8 cellular contexts compared by ENCODE assay signal in genomic region chr16:56519459-56520250, GRCh38. TPM values are rescaled to one million over a fixed set of nuclear protein-coding genes. Genes with fewer than 3 reads are reported as not detected.
DNase-seq lines count a peak whose midpoint lies in the region; ATAC-seq and TF ChIP-seq lines count a peak whose summit lies in the region.

Gene BBS2, minus strand, starts transcription at chr16:56520024. Its CDS starts 162 bp downstream, at chr16:56519862.

- in situ Hi-C loops in Panc1 (cut with HindIII; ENCODE audit: low pct_unique_long_range_greater_than_20kb, low sequenced_read_pairs): no loop called here

- BruUV-seq in Panc1 (replicated peaks; lab: Mats Ljungman, UMichigan): no TSS peak

- DNase-seq in DMS53 treated with DMSO at 0.1 percent for 48 hours (lab: John Stamatoyannopoulos, UW; ENCODE audit: unreplicated experiment): peak; percentile 84
- peak; percentile 77 for DNase-seq in Jurkat, Clone E6-1 (ENCODE audit: low read depth, low spot score)
- peak; percentile 20 for DNase-seq in Panc1 (ENCODE audit: low read depth, low spot score)
- DNase-seq in activated T-cell treated with anti-CD3 and anti-CD28 coated beads, Interleukin-2, amount 50 U/mL, for 48 hours: peak; percentile 95 to 96
- peak; percentile 80 to 83 for DNase-seq in stimulated activated CD8-positive, alpha-beta memory T cell treated with anti-CD3 and anti-CD28 coated beads, Interleukin-7, amount 100 ng/mL, for 1 hour (ENCODE audit: low read depth in 2 of 2)

- CTCF ChIA-PET in Panc1 (lab: Charles Lee): interaction anchor here (0.7 kb wide), 1 partner anchor 62 kb away, joined by 6 read pairs; no protein-coding TSS in a partner anchor

- POLR2A ChIA-PET in Panc1 (lab: Charles Lee): no interaction called here

- H3K4me3 ChIP-seq in Jurkat, Clone E6-1 (ENCODE audit: low read length): peak within 1 kb of the TSS; percentile 74
- peak within 1 kb of the TSS; percentile 76 to 78 for H3K4me3 ChIP-seq in Panc1 (ENCODE audit: low read depth in 2 of 2, low read length in 2 of 2)
- H3K4me3 ChIP-seq in muscle layer of colon (ENCODE audit: low read depth in 1 of 2, low read length in 2 of 2): peak within 1 kb of the TSS; percentile 75 to 93

- H3K9ac ChIP-seq in muscle layer of colon (ENCODE audit: low read length): peak within 1 kb of the TSS; percentile 42

- H3K36me3 ChIP-seq in Panc1 (ENCODE audit: control insufficient read depth, insufficient read depth, low read length): no peaks in the 10 kb centered on the region; the same call in 1 of the 2 replicates
- no peaks in the 10 kb centered on the region for H3K36me3 ChIP-seq in muscle layer of colon (ENCODE audit: insufficient read depth, low read length)

- H3K9me3 ChIP-seq in Panc1 (ENCODE audit: control insufficient read depth, insufficient read depth, low read depth, low read length): no peaks in the 10 kb centered on the region
- H3K9me3 ChIP-seq in muscle layer of colon (ENCODE audit: low read length): no peaks in the 10 kb centered on the region

- peaks cover 31% of the 10 kb centered on the region for H3K4me1 ChIP-seq in Panc1 (ENCODE audit: control insufficient read depth, insufficient read depth, low read length)
- H3K4me1 ChIP-seq in muscle layer of colon (ENCODE audit: insufficient read depth, low read length): peaks cover 37% of the 10 kb centered on the region

- ATAC-seq in GM21717 (IDR thresholded peaks at IDR 0.05; ENCODE audit: unreplicated experiment) (peak; percentile 78), Panc1 (peak; percentile 98), esophagus mucosa (peak; percentile 89)

- H3K27me3 ChIP-seq in Panc1 (ENCODE audit: control insufficient read depth, insufficient read depth, low read length) (no peaks in the 10 kb centered on the region), muscle layer of colon (ENCODE audit: control insufficient read depth in 1 of 2, insufficient read depth in 2 of 2, low read length in 2 of 2) (no peaks in the 10 kb centered on the region)

- intact Hi-C loops in Panc1 (cut with micrococcal nuclease; ENCODE audit: unreplicated experiment): no loop called here

- TF ChIP-seq CTCF in Panc1 (IDR thresholded peaks at IDR 0.05): no peak

- H3K27ac ChIP-seq in Panc1 (ENCODE audit: low read length): peak within 1 kb of the TSS; percentile 90
- peak within 1 kb of the TSS; percentile 84 for H3K27ac ChIP-seq in muscle layer of colon (ENCODE audit: low read depth, low read length)

RNA-seq across cellular contexts. Expression of gene BBS2, which starts in this region (rescaled TPM):
- polyA plus RNA-seq in Jurkat, Clone E6-1 (2012; ENCODE audit: insufficient read depth, insufficient read length): 63.3 TPM
- 24.0 TPM for total RNA-seq in Panc1 (2021; ENCODE audit: unreplicated experiment)
- polyA plus RNA-seq in Panc1 (2012; ENCODE audit: insufficient read length): 23.8 TPM
- 35.3 TPM for total RNA-seq in esophagus mucosa

Comparison
In these comparisons a context has a peak if more than half of its experiments do, and no peak if none do; other contexts are left out.
1. Peak in every context shown above with its lines: DNase-seq, ATAC-seq, H3K4me3 ChIP-seq and H3K27ac ChIP-seq.
2. DNase-seq: peak in every context shown above with its lines; median percentile 96 in activated T-cell treated with anti-CD3 and anti-CD28 coated beads, Interleukin-2, amount 50 U/mL, for 48 hours; 84 in DMS53 treated with DMSO at 0.1 percent for 48 hours; 82 in stimulated activated CD8-positive, alpha-beta memory T cell treated with anti-CD3 and anti-CD28 coated beads, Interleukin-7, amount 100 ng/mL, for 1 hour; 77 in Jurkat, Clone E6-1; 20 in Panc1.